30 cellular contexts compared by ENCODE assay signal in genomic region chr2:98578231-98578630, GRCh38.
"Had no signal": no experiment of that assay in that cellular context is flagged by ENCODE, and none has a peak within 500 bp of the region (broad histone marks: within the 10 kb centered on the region; RNA-seq: fewer than 3 reads in every experiment).

No MANE protein-coding gene starts in this region.

- H3K9me3 ChIP-seq: gastrocnemius medialis, neutrophil, ovary, prostate gland, sigmoid colon, tibial nerve had no signal

- H3K27ac Mint-ChIP-seq: activated T-helper 2 cell treated with anti-CD3 and anti-CD28 coated beads, Interferon-gamma antibody, Interleukin-2, Interleukin-4, amounts not matched to agents 10 μg/mL and 5 μg/mL and 100 μg/mL, durations not matched to agents 14 hours and 24 hours and 36 hours; mesothelial cell of epicardium; nephron progenitor cell had no signal

- H3K9me3 Mint-ChIP-seq: activated T-helper 2 cell treated with anti-CD3 and anti-CD28 coated beads, Interferon-gamma antibody, Interleukin-2, Interleukin-4, amounts not matched to agents 10 μg/mL and 5 μg/mL and 100 μg/mL, durations not matched to agents 14 hours and 24 hours and 36 hours; mesothelial cell of epicardium; naive B cell; nephron progenitor cell had no signal

- H3K4me1 Mint-ChIP-seq: mesothelial cell of epicardium had no signal

- H3K27ac ChIP-seq: gastrocnemius medialis, neutrophil, ovary, prostate gland, sigmoid colon, tibial nerve, VCaP had no signal

- H3K27me3 ChIP-seq: gastrocnemius medialis, neutrophil, ovary, sigmoid colon, tibial nerve had no signal

- FAIRE-seq: bronchial epithelial cell, colon, kidney, small intestine, TTC549, urothelium cell line had no signal

- H3K4me1 ChIP-seq: gastrocnemius medialis, prostate gland, sigmoid colon, tibial nerve had no signal

- H3K27me3 Mint-ChIP-seq: activated naive CD8-positive, alpha-beta T cell; naive B cell had no signal

- ATAC-seq: gastrocnemius medialis, left colon had no signal

- H3K36me3 Mint-ChIP-seq: naive B cell had no signal

- H3K36me3 ChIP-seq: ovary had no signal

- H3K4me3 Mint-ChIP-seq: activated naive CD8-positive, alpha-beta T cell; mesothelial cell of epicardium; naive B cell; nephron progenitor cell had no signal

- H3K4me3 ChIP-seq: gastrocnemius medialis, ovary, prostate gland, sigmoid colon, tibial nerve had no signal

- DNase-seq: activated CD4-positive, alpha-beta T cell treated with anti-CD3 and anti-CD28 coated beads for 48 hours; activated CD4-positive, alpha-beta T cell treated with anti-CD3 and anti-CD28 coated beads, Interleukin-2, amount 50 U/mL, for 48 hours; anterior cingulate cortex; effector CD8-positive, alpha-beta T cell; erythroblast; gastrocnemius medialis; hippocampal formation; kidney; left colon; naive B cell; nephron progenitor cell; ovary; retina; sigmoid colon; small intestine; stimulated activated CD4-positive, alpha-beta T cell treated with anti-CD3 and anti-CD28 coated beads, Interleukin-1b, Interleukin-23, amount 100 ng/mL, for 48 hours; stimulated activated CD4-positive, alpha-beta T cell treated with anti-CD3 and anti-CD28 coated beads, Interleukin-4, amount 100 ng/mL, for 4 hours; stimulated activated naive CD4-positive, alpha-beta T cell treated with Interleukin-2 at 50 U/mL for 16 hours; T-helper 9 cell had no signal
